In genomic region chr11:35178862-35179261, GRCh38 we compare ENCODE assay signal across 11 cellular contexts. TPM values are rescaled to one million over a fixed set of nuclear protein-coding genes. Genes with fewer than 3 reads are reported as not detected.
DNase-seq lines count a peak whose midpoint lies in the region; ATAC-seq and TF ChIP-seq lines count a peak whose summit lies in the region.
"Had no signal": no experiment of that assay in that cellular context is flagged by ENCODE, and none has a peak within 500 bp of the region (broad histone marks: within the 10 kb centered on the region; RNA-seq: fewer than 3 reads in every experiment).

No MANE protein-coding gene starts in this region.

- peaks cover 84% of the 10 kb centered on the region for H3K4me1 Mint-ChIP-seq in activated T-helper 2 cell treated with anti-CD3 and anti-CD28 coated beads, Interferon-gamma antibody, Interleukin-2, Interleukin-4, amounts not matched to agents 10 μg/mL and 5 μg/mL and 100 μg/mL, durations not matched to agents 14 hours and 24 hours and 36 hours (ENCODE audit: low read depth)
- peaks cover 39 to 71% of the 10 kb centered on the region in 2 donors for H3K4me1 Mint-ChIP-seq in stimulated activated naive B cell treated with anti-CD40 and anti-IgM and Interleukin-4, amounts not matched to agents 10 μg/mL and 1 μg/mL and 100 μg/mL, for 72 hours

- no peaks in the 10 kb centered on the region for H4K20me1 ChIP-seq in HCT116 (ENCODE audit: insufficient read depth)

- no TSS peak for BruUV-seq in HCT116 (replicated peaks; lab: Mats Ljungman, UMichigan)

- no peak overlapping the region for H3K4me3 ChIP-seq in HCT116 (replicated peaks in 1 of 2; ENCODE audit: low read depth in 1 of 2, low read length in 2 of 2)
- H3K4me3 ChIP-seq: dorsolateral prefrontal cortex had no signal

- peaks cover 54 to 65% of the 10 kb centered on the region in 2 experiments for H3K36me3 ChIP-seq in HCT116 (ENCODE audit: control insufficient read depth in 1 of 2, insufficient read depth in 2 of 2, low read length in 2 of 2)

- no peak for TF ChIP-seq CTCF in HCT116 (IDR thresholded peaks at IDR 0.05 in 2 of 3, conservative IDR thresholded peaks at IDR 0.05 in 1 of 3; ENCODE audit: borderline replicate concordance in 1 of 3, insufficient read depth in 1 of 3, low read depth in 2 of 3, low read length in 2 of 3)

- TF ChIP-seq RAD21 in HCT116 (IDR thresholded peaks at IDR 0.05; ENCODE audit: low read depth), result no peak

- peak; percentile 22 for DNase-seq in A172 (ENCODE audit: low spot score)
- DNase-seq in HCT116 (ENCODE audit: low read depth, low spot score), result no peak
- DNase-seq in activated T-helper 2 cell treated with anti-CD3 and anti-CD28 coated beads, Interferon-gamma antibody, Interleukin-2, Interleukin-4, amounts not matched to agents 10 μg/mL and 5 μg/mL and 100 μg/mL, durations not matched to agents 14 hours and 24 hours and 36 hours (ENCODE audit: low spot score), result no peak
- peak; percentile 29 for DNase-seq in kidney tubule cell (ENCODE audit: low spot score)
- DNase-seq in sciatic nerve (ENCODE audit: low spot score), result no peak
- DNase-seq in NOMO-1 treated with dmso at 0.1 percent for 144 hours (lab: John Stamatoyannopoulos, UW; ENCODE audit: unreplicated experiment), result no peak
- no peak for DNase-seq in stimulated activated naive B cell treated with anti-CD40 and anti-IgM and Interleukin-4, amounts not matched to agents 10 μg/mL and 1 μg/mL and 100 μg/mL, for 72 hours
- DNase-seq: activated CD8-positive, alpha-beta memory T cell treated with anti-CD3 and anti-CD28 coated beads, Interleukin-2, amount 50 U/mL, for 48 hours; dorsolateral prefrontal cortex; NCI-H1436 treated with DMSO at 0.1 percent for 48 hours had no signal

- POLR2A ChIA-PET in HCT116 (lab: Charles Lee), result no interaction called here

- CTCF ChIA-PET in HCT116 (lab: Charles Lee), result no interaction called here

- intact Hi-C loops in HCT116 (cut with micrococcal nuclease) (no loop called here), sciatic nerve (cut with DNase I) (no loop called here)
- intact Hi-C loops in activated T-helper 2 cell treated with anti-CD3 and anti-CD28 coated beads, Interferon-gamma antibody, Interleukin-2, Interleukin-4, amounts not matched to agents 10 μg/mL and 5 μg/mL and 100 μg/mL, durations not matched to agents 14 hours and 24 hours and 36 hours (cut with micrococcal nuclease), result loop anchor here (5.0 to 10.0 kb wide), 2 partner anchors 213 to 524 kb away; no protein-coding TSS in a partner anchor

- H3K27me3 Mint-ChIP-seq in activated T-helper 2 cell treated with anti-CD3 and anti-CD28 coated beads, Interferon-gamma antibody, Interleukin-2, Interleukin-4, amounts not matched to agents 10 μg/mL and 5 μg/mL and 100 μg/mL, durations not matched to agents 14 hours and 24 hours and 36 hours (ENCODE audit: low read depth), result no peaks in the 10 kb centered on the region
- no peaks in the 10 kb centered on the region for H3K27me3 Mint-ChIP-seq in stimulated activated naive B cell treated with anti-CD40 and anti-IgM and Interleukin-4, amounts not matched to agents 10 μg/mL and 1 μg/mL and 100 μg/mL, for 72 hours

- RAD21 ChIA-PET in HCT116 (lab: Charles Lee; ENCODE audit: low non-redundant PET in 1 of 2, low total read pairs in 2 of 2, uncharacterized antibody in 2 of 2, unreplicated experiment in 2 of 2), result no interaction called here

- ATAC-seq in HCT116, result no peak
- ATAC-seq in sciatic nerve, result no peak
- ATAC-seq in stimulated activated naive B cell treated with anti-CD40 and anti-IgM and Interleukin-4, amounts not matched to agents 10 μg/mL and 1 μg/mL and 100 μg/mL, for 72 hours (replicated peaks), result no peak
- ATAC-seq in GM19463 (IDR thresholded peaks at IDR 0.05; ENCODE audit: unreplicated experiment), result no peak

- H3K9me2 ChIP-seq in HCT116 (ENCODE audit: insufficient read depth), result no peaks in the 10 kb centered on the region

- peak overlapping the region; percentile 46 for H3K27ac Mint-ChIP-seq in activated T-helper 2 cell treated with anti-CD3 and anti-CD28 coated beads, Interferon-gamma antibody, Interleukin-2, Interleukin-4, amounts not matched to agents 10 μg/mL and 5 μg/mL and 100 μg/mL, durations not matched to agents 14 hours and 24 hours and 36 hours
- no peak overlapping the region for H3K27ac Mint-ChIP-seq in stimulated activated naive B cell treated with anti-CD40 and anti-IgM and Interleukin-4, amounts not matched to agents 10 μg/mL and 1 μg/mL and 100 μg/mL, for 72 hours

- H3K4me1 ChIP-seq in HCT116 (ENCODE audit: control insufficient read depth in 1 of 2, insufficient read depth in 2 of 2, low read length in 2 of 2), result peaks cover 14 to 24% of the 10 kb centered on the region in 2 experiments

- peak overlapping the region; percentile 44; the same call in 1 of the 2 replicates for H3K27ac ChIP-seq in HCT116 (ENCODE audit: low read depth, low read length)
- H3K27ac ChIP-seq: dorsolateral prefrontal cortex had no signal

- no peak for TF ChIP-seq POLR2A in HCT116 (IDR thresholded peaks at IDR 0.05; ENCODE audit: borderline replicate concordance, extremely low read depth, insufficient read depth, insufficient read length)

- H3K36me3 Mint-ChIP-seq in activated T-helper 2 cell treated with anti-CD3 and anti-CD28 coated beads, Interferon-gamma antibody, Interleukin-2, Interleukin-4, amounts not matched to agents 10 μg/mL and 5 μg/mL and 100 μg/mL, durations not matched to agents 14 hours and 24 hours and 36 hours (ENCODE audit: low read depth), result peaks cover 81% of the 10 kb centered on the region
- H3K36me3 Mint-ChIP-seq in stimulated activated naive B cell treated with anti-CD40 and anti-IgM and Interleukin-4, amounts not matched to agents 10 μg/mL and 1 μg/mL and 100 μg/mL, for 72 hours, result peaks cover 36 to 63% of the 10 kb centered on the region in 2 donors

- H2AFZ ChIP-seq in HCT116 (ENCODE audit: low read depth, low read length, poor library complexity, severe bottlenecking), result no peak overlapping the region

- peaks cover 89% of the 10 kb centered on the region for H3K79me2 ChIP-seq in HCT116 (ENCODE audit: insufficient read depth, low read length)

- no peaks in the 10 kb centered on the region for H3K9me3 Mint-ChIP-seq in activated T-helper 2 cell treated with anti-CD3 and anti-CD28 coated beads, Interferon-gamma antibody, Interleukin-2, Interleukin-4, amounts not matched to agents 10 μg/mL and 5 μg/mL and 100 μg/mL, durations not matched to agents 14 hours and 24 hours and 36 hours
- no peaks in the 10 kb centered on the region for H3K9me3 Mint-ChIP-seq in stimulated activated naive B cell treated with anti-CD40 and anti-IgM and Interleukin-4, amounts not matched to agents 10 μg/mL and 1 μg/mL and 100 μg/mL, for 72 hours

- no peaks in the 10 kb centered on the region for H3K27me3 ChIP-seq in HCT116 (ENCODE audit: insufficient read depth, low read length)

- H3K9ac ChIP-seq in HCT116 (ENCODE audit: low read length), result no peak overlapping the region

- no peak overlapping the region for H3K4me2 ChIP-seq in HCT116 (ENCODE audit: low read length)

- H3K9me3 ChIP-seq in HCT116 (ENCODE audit: control insufficient read depth in 1 of 2, insufficient read depth in 1 of 2, low read depth in 1 of 2, low read length in 2 of 2), result no peaks in the 10 kb centered on the region

- peak overlapping the region; percentile 15 for H3K4me3 Mint-ChIP-seq in activated T-helper 2 cell treated with anti-CD3 and anti-CD28 coated beads, Interferon-gamma antibody, Interleukin-2, Interleukin-4, amounts not matched to agents 10 μg/mL and 5 μg/mL and 100 μg/mL, durations not matched to agents 14 hours and 24 hours and 36 hours (ENCODE audit: low read depth)
- no peak overlapping the region for H3K4me3 Mint-ChIP-seq in stimulated activated naive B cell treated with anti-CD40 and anti-IgM and Interleukin-4, amounts not matched to agents 10 μg/mL and 1 μg/mL and 100 μg/mL, for 72 hours

TF ChIP-seq in HCT116, 20 proteins besides CTCF, POLR2A, EP300 and RAD21:
- TF ChIP-seq ZNF274 (IDR thresholded peaks at IDR 0.05; ENCODE audit: low read depth, low read length) (no peak), ZBTB33 (IDR thresholded peaks at IDR 0.05; ENCODE audit: extremely low read depth, insufficient replicate concordance, low read length) (no peak), EZH2 (IDR thresholded peaks at IDR 0.05) (no peak), YY1 (IDR thresholded peaks at IDR 0.05; ENCODE audit: extremely low read depth, insufficient replicate concordance, low read depth, low read length) (no peak), POLR2AphosphoS5 (IDR thresholded peaks at IDR 0.05; ENCODE audit: low read depth, low read length) (no peak), EZH2phosphoT487 (IDR thresholded peaks at IDR 0.05; ENCODE audit: borderline replicate concordance) (no peak), CBX3 (IDR thresholded peaks at IDR 0.05; ENCODE audit: low read depth) (no peak), JUND (IDR thresholded peaks at IDR 0.05) (no peak), ZFX (IDR thresholded peaks at IDR 0.05) (no peak)
- TF ChIP-seq, protein P1, sequence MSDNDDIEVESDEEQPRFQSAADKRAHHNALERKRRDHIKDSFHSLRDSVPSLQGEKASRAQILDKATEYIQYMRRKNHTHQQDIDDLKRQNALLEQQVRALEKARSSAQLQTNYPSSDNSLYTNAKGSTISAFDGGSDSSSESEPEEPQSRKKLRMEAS (IDR thresholded peaks at IDR 0.05), result no peak

RNA-seq across cellular contexts. Expression of gene CD44, which starts 39.9 kb away (rescaled TPM):
- 179 and 324 TPM in 2 replicates for total RNA-seq in A172 (2014; rRNA removed; shearing (Covaris generic))
- total RNA-seq in HCT116 (2021; ENCODE audit: unreplicated experiment), result 742 TPM
- polyA plus RNA-seq in HCT116 (2012), result 668 and 736 TPM in 2 replicates
- total RNA-seq in activated T-helper 2 cell treated with anti-CD3 and anti-CD28 coated beads, Interferon-gamma antibody, Interleukin-2, Interleukin-4, amounts not matched to agents 10 μg/mL and 5 μg/mL and 100 μg/mL, durations not matched to agents 14 hours and 24 hours and 36 hours, result 232 and 249 TPM in 2 replicates
- total RNA-seq in sciatic nerve, result 188 TPM

Comparison
In these comparisons a context has a peak if more than half of its experiments do, and no peak if none do; other contexts are left out.
1. DNase-seq: peak in A172 (single experiment) and kidney tubule cell (single experiment); none in HCT116 (single experiment), activated T-helper 2 cell treated with anti-CD3 and anti-CD28 coated beads, Interferon-gamma antibody, Interleukin-2, Interleukin-4, amounts not matched to agents 10 μg/mL and 5 μg/mL and 100 μg/mL, durations not matched to agents 14 hours and 24 hours and 36 hours (single experiment), sciatic nerve (single experiment), NOMO-1 treated with dmso at 0.1 percent for 144 hours (single experiment) and stimulated activated naive B cell treated with anti-CD40 and anti-IgM and Interleukin-4, amounts not matched to agents 10 μg/mL and 1 μg/mL and 100 μg/mL, for 72 hours (single experiment).